ENCODE assay signal across 7 cellular contexts in the genomic region with DNA sequence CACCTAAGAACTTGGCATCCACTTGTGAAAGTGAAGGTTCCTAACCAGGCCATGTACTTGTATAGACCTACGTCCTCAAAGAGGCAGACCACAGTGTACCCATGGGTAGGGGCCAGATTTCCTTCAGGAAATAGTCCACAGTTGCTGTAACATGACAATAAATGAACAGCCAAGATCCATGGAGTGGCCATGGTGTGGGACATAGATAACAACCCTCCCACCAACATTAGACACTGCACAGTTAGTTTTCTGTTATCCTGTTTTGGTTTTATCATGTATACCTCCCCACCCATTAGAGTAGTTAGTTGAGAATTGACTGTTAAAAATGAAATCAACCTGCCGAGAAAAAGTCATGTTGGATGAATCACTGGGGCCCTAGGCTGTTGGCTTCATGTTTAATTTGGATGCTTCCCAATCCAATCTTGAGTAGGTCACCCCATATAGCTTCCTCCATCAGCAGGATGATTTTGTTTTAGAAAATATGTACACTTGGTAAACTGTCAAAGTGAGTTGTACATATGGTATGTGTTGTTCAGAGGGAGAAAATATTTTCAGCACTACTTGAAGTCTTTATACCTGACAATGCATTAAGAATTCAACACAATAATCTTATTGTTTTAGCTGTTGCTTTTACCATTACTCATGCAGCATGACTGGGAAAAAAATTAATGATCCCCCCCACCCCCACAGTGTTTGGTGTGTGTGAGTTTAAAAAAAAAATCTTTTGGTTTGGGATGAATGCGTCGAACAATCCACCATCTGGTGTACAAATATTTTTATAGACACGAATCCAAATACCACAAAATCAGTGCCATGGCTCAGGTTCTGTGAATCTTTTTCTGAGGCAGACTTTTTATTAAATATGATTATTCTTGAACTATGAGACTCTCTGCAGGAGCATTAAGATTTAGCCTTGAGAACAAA.
A peak's percentile ranks its signal among the peaks of the same experiment; 100 is the strongest.
DNase-seq lines count a peak whose midpoint lies in the region; ATAC-seq and TF ChIP-seq lines count a peak whose summit lies in the region.

No MANE protein-coding gene starts in this region.

- H3K4me1 Mint-ChIP-seq in activated naive CD4-positive, alpha-beta T cell treated with anti-CD3 and anti-CD28 coated beads for 36 hours (ENCODE audit: low read depth): peaks cover 3% of the 10 kb centered on the region

- ATAC-seq in right cardiac atrium (peak; percentile 14 to 64), GM21515 (IDR thresholded peaks at IDR 0.05; ENCODE audit: unreplicated experiment) (no peak)

- no peaks in the 10 kb centered on the region for H3K9me3 Mint-ChIP-seq in activated naive CD4-positive, alpha-beta T cell treated with anti-CD3 and anti-CD28 coated beads for 36 hours

- H3K9me3 ChIP-seq in right cardiac atrium (ENCODE audit: control insufficient read depth, low read length) (no peaks in the 10 kb centered on the region), transverse colon (no peaks in the 10 kb centered on the region)

- no peak for TF ChIP-seq POLR2A in transverse colon (IDR thresholded peaks at IDR 0.05)

- H3K27me3 ChIP-seq in right cardiac atrium (ENCODE audit: control insufficient read depth, insufficient read depth): no peaks in the 10 kb centered on the region
- peaks cover 14% of the 10 kb centered on the region for H3K27me3 ChIP-seq in transverse colon

- H3K27ac Mint-ChIP-seq in activated naive CD4-positive, alpha-beta T cell treated with anti-CD3 and anti-CD28 coated beads for 36 hours: no peak overlapping the region

- TF ChIP-seq CTCF in transverse colon (IDR thresholded peaks at IDR 0.05): no peak

- 30% methylated on average over 5 of the region's 5 CpGs for WGBS in right cardiac atrium
- 45 to 54% methylated on average over 5 of the region's 5 CpGs for WGBS in transverse colon (ENCODE audit: low coverage in 1 of 2), 2 donors

- H3K4me3 Mint-ChIP-seq in activated naive CD4-positive, alpha-beta T cell treated with anti-CD3 and anti-CD28 coated beads for 36 hours: no peak overlapping the region

- H3K4me3 ChIP-seq in right cardiac atrium (ENCODE audit: low read length): no peak overlapping the region
- H3K4me3 ChIP-seq in transverse colon: no peak overlapping the region

- no peaks in the 10 kb centered on the region for H3K36me3 ChIP-seq in transverse colon

- H3K4me1 ChIP-seq in right cardiac atrium (ENCODE audit: control insufficient read depth, insufficient read depth, low read length) (peaks cover 9% of the 10 kb centered on the region), transverse colon (peaks cover 0 to 20% (median 2%) of the 10 kb centered on the region in 4 donors)

- H3K36me3 Mint-ChIP-seq in activated naive CD4-positive, alpha-beta T cell treated with anti-CD3 and anti-CD28 coated beads for 36 hours (ENCODE audit: low read depth): no peaks in the 10 kb centered on the region

- CTCF ChIA-PET in activated naive CD4-positive, alpha-beta T cell treated with anti-CD3 and anti-CD28 coated beads for 36 hours (lab: Charles Lee): interaction anchor here (1.1 kb wide), 1 partner anchor 11 kb away, joined by 4 read pairs; no protein-coding TSS in a partner anchor

- H3K27me3 Mint-ChIP-seq in activated naive CD4-positive, alpha-beta T cell treated with anti-CD3 and anti-CD28 coated beads for 36 hours (ENCODE audit: low read depth): peaks cover 31% of the 10 kb centered on the region

- in situ Hi-C loops in transverse colon (cut with MboI; ENCODE audit: low pct_ligation_motif_present in 1 of 4, low pct_unique_long_range_greater_than_20kb in 1 of 4, low sequenced_read_pairs in 3 of 4): no loop called here

- DNase-seq in HT-29 (ENCODE audit: low spot score): peak; percentile 82
- peak; percentile 92 for DNase-seq in amniotic stem cell (lab: John Stamatoyannopoulos, UW)
- peak in 1 of 3 donors; percentile 22 for DNase-seq in right cardiac atrium
- no peak for DNase-seq in transverse colon
- no peak for DNase-seq in GM19238 (ENCODE audit: insufficient read length, low spot score)
- no peak for DNase-seq in activated naive CD4-positive, alpha-beta T cell treated with anti-CD3 and anti-CD28 coated beads for 36 hours

- no peak for TF ChIP-seq EP300 in transverse colon (IDR thresholded peaks at IDR 0.05; ENCODE audit: low read depth)

- intact Hi-C loops in right cardiac atrium (cut with DNase I): loop anchor here (5.0 to 10.0 kb wide), 3 partner anchors 78 to 278 kb away; no protein-coding TSS in a partner anchor
- intact Hi-C loops in transverse colon (cut with DNase I; ENCODE audit: low total_unique reads): no loop called here
- intact Hi-C loops in activated naive CD4-positive, alpha-beta T cell treated with anti-CD3 and anti-CD28 coated beads for 36 hours (cut with micrococcal nuclease): no loop called here

- peak overlapping the region; percentile 84 for H3K27ac ChIP-seq in right cardiac atrium (ENCODE audit: low read length)
- peak overlapping the region in 3 of 4 donors; percentile 2 to 16 (median 15) for H3K27ac ChIP-seq in transverse colon

Comparison
In these comparisons a context has a peak if more than half of its experiments do, and no peak if none do; other contexts are left out.
1. DNase-seq: peak in HT-29 (single experiment) and amniotic stem cell (single experiment); none in transverse colon (single experiment), GM19238 (single experiment) and activated naive CD4-positive, alpha-beta T cell treated with anti-CD3 and anti-CD28 coated beads for 36 hours (single experiment).
2. intact Hi-C loops: an anchor here in right cardiac atrium (5.0 to 10.0 kb wide); none called in transverse colon and activated naive CD4-positive, alpha-beta T cell treated with anti-CD3 and anti-CD28 coated beads for 36 hours.